In the genomic region with DNA sequence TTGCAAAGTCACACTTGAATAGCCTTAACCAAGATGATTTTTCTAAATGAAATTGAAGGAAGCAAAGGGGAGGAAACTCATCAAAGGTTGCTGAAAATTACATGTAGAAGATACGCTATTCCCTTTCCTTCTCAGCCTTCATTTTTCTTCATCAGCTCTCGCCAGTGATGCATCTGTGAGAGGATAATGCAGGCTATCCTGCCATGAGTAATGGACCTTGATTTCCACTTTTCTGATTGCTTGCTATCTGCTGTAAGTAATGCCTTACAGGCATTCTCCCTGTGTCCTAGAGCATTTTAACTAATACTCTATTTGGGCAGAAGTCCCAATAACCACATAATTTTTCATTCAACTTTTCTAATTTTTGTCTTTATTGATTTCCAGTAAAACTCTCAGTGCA, we compare ENCODE assay signal across 15 cellular contexts.
DNase-seq lines count a peak whose midpoint lies in the region; ATAC-seq, FAIRE-seq and TF ChIP-seq lines count a peak whose summit lies in the region.
"Had no signal": no experiment of that assay in that cellular context is flagged by ENCODE, and none has a peak within 500 bp of the region (broad histone marks: within the 10 kb centered on the region; RNA-seq: fewer than 3 reads in every experiment).

No MANE protein-coding gene starts in this region.

- H3K27me3 ChIP-seq in WERI-Rb-1 (ENCODE audit: insufficient read depth, low read depth, severe bottlenecking) = no peaks in the 10 kb centered on the region

- FAIRE-seq in GM18507 (lab: Jason Lieb, UNC) = peak; percentile 31

- H3K9me3 Mint-ChIP-seq in activated naive CD8-positive, alpha-beta T cell treated with anti-CD3 and anti-CD28 coated beads, Interleukin-2, amount 50 U/mL, for 24 hours = no peaks in the 10 kb centered on the region
- no peaks in the 10 kb centered on the region for H3K9me3 Mint-ChIP-seq in activated naive CD8-positive, alpha-beta T cell treated with anti-CD3 and anti-CD28 coated beads for 36 hours
- peaks cover 10% of the 10 kb centered on the region for H3K9me3 Mint-ChIP-seq in nephron progenitor cell
- H3K9me3 Mint-ChIP-seq: IgD-negative memory B cell had no signal

- TF ChIP-seq CTCF in WERI-Rb-1 (IDR thresholded peaks at IDR 0.05; ENCODE audit: low read depth, low read length) (no peak), nephron progenitor cell (IDR thresholded peaks at IDR 0.05) (no peak)

- no peaks in the 10 kb centered on the region for H3K36me3 ChIP-seq in WERI-Rb-1
- H3K36me3 ChIP-seq: HAP-1 had no signal

- no peak for ATAC-seq in activated naive CD8-positive, alpha-beta T cell treated with anti-CD3 and anti-CD28 coated beads, Interleukin-2, amount 50 U/mL, for 24 hours
- ATAC-seq in HG03159 (IDR thresholded peaks at IDR 0.05; ENCODE audit: unreplicated experiment) (no peak), GM21825 (IDR thresholded peaks at IDR 0.05; ENCODE audit: unreplicated experiment) (no peak)
- ATAC-seq: Panc1, Right ventricle myocardium inferior had no signal

- H3K4me3 ChIP-seq in WERI-Rb-1 (ENCODE audit: low read depth, low read length) = no peak overlapping the region
- H3K4me3 ChIP-seq: HAP-1 had no signal

- no peak for DNase-seq in activated naive CD8-positive, alpha-beta T cell treated with anti-CD3 and anti-CD28 coated beads, Interleukin-2, amount 50 U/mL, for 24 hours
- DNase-seq in activated naive CD8-positive, alpha-beta T cell treated with anti-CD3 and anti-CD28 coated beads for 36 hours = no peak
- no peak for DNase-seq in GM18507 (ENCODE audit: extremely low spot score, insufficient read length, low read depth)
- peak; percentile 20 for DNase-seq in WERI-Rb-1
- no peak for DNase-seq in nephron progenitor cell
- DNase-seq: ACHN, NCI-H1436, NCI-H345 had no signal

- no peaks in the 10 kb centered on the region for H3K9me3 ChIP-seq in WERI-Rb-1 (ENCODE audit: severe bottlenecking)
- H3K9me3 ChIP-seq: HAP-1 had no signal

- peaks cover 39% of the 10 kb centered on the region for H3K4me1 Mint-ChIP-seq in activated naive CD8-positive, alpha-beta T cell treated with anti-CD3 and anti-CD28 coated beads, Interleukin-2, amount 50 U/mL, for 24 hours
- H3K4me1 Mint-ChIP-seq in activated naive CD8-positive, alpha-beta T cell treated with anti-CD3 and anti-CD28 coated beads for 36 hours = peaks cover 53% of the 10 kb centered on the region
- H3K4me1 Mint-ChIP-seq in nephron progenitor cell = peaks cover 41% of the 10 kb centered on the region

- no peaks in the 10 kb centered on the region for H3K27me3 Mint-ChIP-seq in activated naive CD8-positive, alpha-beta T cell treated with anti-CD3 and anti-CD28 coated beads, Interleukin-2, amount 50 U/mL, for 24 hours
- no peaks in the 10 kb centered on the region for H3K27me3 Mint-ChIP-seq in activated naive CD8-positive, alpha-beta T cell treated with anti-CD3 and anti-CD28 coated beads for 36 hours
- no peaks in the 10 kb centered on the region for H3K27me3 Mint-ChIP-seq in nephron progenitor cell (ENCODE audit: low read depth, poor library complexity)
- H3K27me3 Mint-ChIP-seq: B cell, IgD-negative memory B cell had no signal

- H3K27ac ChIP-seq in WERI-Rb-1 = peak overlapping the region; percentile 37

- H3K4me3 Mint-ChIP-seq in activated naive CD8-positive, alpha-beta T cell treated with anti-CD3 and anti-CD28 coated beads, Interleukin-2, amount 50 U/mL, for 24 hours = no peak overlapping the region
- no peak overlapping the region for H3K4me3 Mint-ChIP-seq in activated naive CD8-positive, alpha-beta T cell treated with anti-CD3 and anti-CD28 coated beads for 36 hours
- H3K4me3 Mint-ChIP-seq in nephron progenitor cell = no peak overlapping the region
- H3K4me3 Mint-ChIP-seq: B cell had no signal

- no peaks in the 10 kb centered on the region for H3K36me3 Mint-ChIP-seq in activated naive CD8-positive, alpha-beta T cell treated with anti-CD3 and anti-CD28 coated beads, Interleukin-2, amount 50 U/mL, for 24 hours (ENCODE audit: low read depth)
- no peaks in the 10 kb centered on the region for H3K36me3 Mint-ChIP-seq in activated naive CD8-positive, alpha-beta T cell treated with anti-CD3 and anti-CD28 coated beads for 36 hours
- peaks cover 21% of the 10 kb centered on the region for H3K36me3 Mint-ChIP-seq in nephron progenitor cell (ENCODE audit: low read depth)

- H3K27ac Mint-ChIP-seq in activated naive CD8-positive, alpha-beta T cell treated with anti-CD3 and anti-CD28 coated beads, Interleukin-2, amount 50 U/mL, for 24 hours = peak overlapping the region; percentile 8
- H3K27ac Mint-ChIP-seq in activated naive CD8-positive, alpha-beta T cell treated with anti-CD3 and anti-CD28 coated beads for 36 hours = no peak overlapping the region
- peak overlapping the region; percentile 64 for H3K27ac Mint-ChIP-seq in nephron progenitor cell
- H3K27ac Mint-ChIP-seq: B cell, IgD-negative memory B cell had no signal
